Comparison of ENCODE assay signal across 9 cellular contexts in genomic region chr2:71910277-71910676, GRCh38.
"Had no signal": no experiment of that assay in that cellular context is flagged by ENCODE, and none has a peak within 500 bp of the region (broad histone marks: within the 10 kb centered on the region; RNA-seq: fewer than 3 reads in every experiment).

No MANE protein-coding gene starts in this region.

- H3K27ac Mint-ChIP-seq: HFFc6 had no signal

- DNase-seq: GM23248, GOT3, H7, HFFc6, IMR-90, KBM-7 had no signal

- H3K27ac ChIP-seq: GM23248, HL-60, KMS-11 had no signal

- H3K4me3 Mint-ChIP-seq: HFFc6 had no signal

- H3K9ac ChIP-seq: GM23248, KMS-11 had no signal

- H3K36me3 ChIP-seq: HAP-1 had no signal

- H3K9me3 ChIP-seq: HAP-1 had no signal

- H3K4me3 ChIP-seq: GM23248, HAP-1 had no signal

- H3K4me1 ChIP-seq: HAP-1 had no signal

- H3K4me2 ChIP-seq: KMS-11 had no signal

- H2AFZ ChIP-seq: GM23248 had no signal
